10 cellular contexts compared by ENCODE assay signal in genomic region chr12:24795699-24796385, GRCh38.
A peak's percentile ranks its signal among the peaks of the same experiment; 100 is the strongest.
DNase-seq lines count a peak whose midpoint lies in the region; ATAC-seq and TF ChIP-seq lines count a peak whose summit lies in the region.
"Had no signal": no experiment of that assay in that cellular context is flagged by ENCODE, and none has a peak within 500 bp of the region (broad histone marks: within the 10 kb centered on the region; RNA-seq: fewer than 3 reads in every experiment).

No MANE protein-coding gene starts in this region.

- no peaks in the 10 kb centered on the region for H3K27me3 Mint-ChIP-seq in CD14-positive monocyte (ENCODE audit: low read depth in 3 of 3)

- H3K9me3 ChIP-seq in SJSA1 (replicated peaks) (no peaks in the 10 kb centered on the region), left lung (no peaks in the 10 kb centered on the region), smooth muscle cell (replicated peaks; ENCODE audit: low read depth) (no peaks in the 10 kb centered on the region)

- H2AFZ ChIP-seq in smooth muscle cell (ENCODE audit: low read depth), result no peak overlapping the region

- H3K4me1 ChIP-seq in SJSA1 (replicated peaks) (no peaks in the 10 kb centered on the region), left lung (no peaks in the 10 kb centered on the region), smooth muscle cell (ENCODE audit: low read depth) (no peaks in the 10 kb centered on the region)

- H3K27me3 ChIP-seq in SJSA1 (replicated peaks) (no peaks in the 10 kb centered on the region), left lung (no peaks in the 10 kb centered on the region), smooth muscle cell (ENCODE audit: low read depth) (no peaks in the 10 kb centered on the region)

- peaks cover 16% of the 10 kb centered on the region for H3K4me1 Mint-ChIP-seq in CD14-positive monocyte

- H3K9me3 Mint-ChIP-seq in CD14-positive monocyte, result peaks cover 0 to 4% (median 0%) of the 10 kb centered on the region in 7 donors

- H3K27ac ChIP-seq in SJSA1 (no peak overlapping the region), left lung (no peak overlapping the region), smooth muscle cell (ENCODE audit: low read depth) (no peak overlapping the region)

- TF ChIP-seq CTCF in CD14-positive monocyte (IDR thresholded peaks at IDR 0.05), result no peak
- TF ChIP-seq CTCF in left lung (IDR thresholded peaks at IDR 0.05), result no peak
- TF ChIP-seq CTCF in smooth muscle cell (IDR thresholded peaks at IDR 0.05; ENCODE audit: borderline replicate concordance, insufficient read depth, poor library complexity, severe bottlenecking), result no peak

- peak overlapping the region in 6 of 7 donors; percentile 12 to 59 (median 38) for H3K27ac Mint-ChIP-seq in CD14-positive monocyte

- H3K4me2 ChIP-seq in smooth muscle cell, result no peak overlapping the region

- H3K36me3 Mint-ChIP-seq in CD14-positive monocyte, result no peaks in the 10 kb centered on the region

- 91% methylated on average over 4 of the region's 4 CpGs for WGBS in smooth muscle cell (ENCODE audit: low lambda C conversion rate)

- no peaks in the 10 kb centered on the region for H3F3A ChIP-seq in smooth muscle cell (ENCODE audit: low read depth)

- ATAC-seq in GM21529 (IDR thresholded peaks at IDR 0.05; ENCODE audit: unreplicated experiment), result peak; percentile 31
- no peak for ATAC-seq in left lung

- H3K9ac ChIP-seq in smooth muscle cell (ENCODE audit: low read depth), result no peak overlapping the region

- H3K4me3 ChIP-seq in SJSA1 (peak overlapping the region; percentile 22), left lung (peak overlapping the region; percentile 9 to 25), smooth muscle cell (no peak overlapping the region)

- intact Hi-C loops in CD14-positive monocyte (cut with micrococcal nuclease) (no loop called here), left lung (cut with DNase I) (no loop called here)

- peak overlapping the region; percentile 68 to 86 for H3K4me3 Mint-ChIP-seq in CD14-positive monocyte

- no peaks in the 10 kb centered on the region for H4K20me1 ChIP-seq in smooth muscle cell (ENCODE audit: low read depth)

- DNase-seq in CD14-positive monocyte (ENCODE audit: low spot score), result no peak
- DNase-seq in SJSA1 (ENCODE audit: low read depth in 1 of 2, low spot score in 2 of 2), result peak in 1 of 2 experiments; percentile 13
- DNase-seq in left lung, result no peak
- no peak for DNase-seq in D341Med (ENCODE audit: low spot score)
- DNase-seq in smooth muscle cell (lab: John Stamatoyannopoulos, UW; ENCODE audit: unreplicated experiment), result no peak
- no peak for DNase-seq in activated CD8-positive, alpha-beta memory T cell treated with anti-CD3 and anti-CD28 coated beads, Interleukin-2, amount 50 U/mL, for 48 hours
- DNase-seq in NCI-H524 (lab: John Stamatoyannopoulos, UW), result no peak
- DNase-seq: aorta, kidney had no signal

- no peaks in the 10 kb centered on the region for H3K79me2 ChIP-seq in smooth muscle cell (ENCODE audit: low read depth)

- H3K36me3 ChIP-seq in SJSA1 (no peaks in the 10 kb centered on the region), left lung (no peaks in the 10 kb centered on the region), smooth muscle cell (ENCODE audit: low read depth) (no peaks in the 10 kb centered on the region)
